ENCODE assay signal across 1 cellular context in genomic region chr11:117180020-117180419, GRCh38.
TF ChIP-seq lines count a peak whose summit lies in the region.

No MANE protein-coding gene starts in this region.

TF ChIP-seq in GM23338, 12 proteins besides CTCF, POLR2A, EP300 and RAD21 (continued from another document):
- TF ChIP-seq ETS1 (IDR thresholded peaks at IDR 0.05): no peak
